1 cellular context compared by ENCODE assay signal in genomic region chr4:173367285-173367684, GRCh38.
TF ChIP-seq lines count a peak whose summit lies in the region.

No MANE protein-coding gene starts in this region.

TF ChIP-seq in K562, 482 proteins besides CTCF, POLR2A, EP300 and RAD21:
- TF ChIP-seq ZNF830 (CRISPR knock-in tag; IDR thresholded peaks at IDR 0.05): no peak
- TF ChIP-seq HSF4 (CRISPR knock-in tag; IDR thresholded peaks at IDR 0.05; ENCODE audit: borderline replicate concordance): no peak
- no peak for TF ChIP-seq FOXP4 (CRISPR knock-in tag; IDR thresholded peaks at IDR 0.05; ENCODE audit: borderline replicate concordance)
- no peak for TF ChIP-seq PHF21A (IDR thresholded peaks at IDR 0.05; ENCODE audit: borderline replicate concordance, low read depth)
- TF ChIP-seq CCAR2 (IDR thresholded peaks at IDR 0.05; ENCODE audit: low read depth, low read length): no peak
- no peak for TF ChIP-seq NFYB (IDR thresholded peaks at IDR 0.05; ENCODE audit: extremely low read depth, insufficient read length)
- TF ChIP-seq NR0B1 (IDR thresholded peaks at IDR 0.05; ENCODE audit: partially characterized antibody): no peak
- no peak for TF ChIP-seq MXD1 (CRISPR knock-in tag; IDR thresholded peaks at IDR 0.05; ENCODE audit: borderline replicate concordance, poor library complexity, severe bottlenecking)
- TF ChIP-seq GABPB2 (CRISPR knock-in tag; conservative IDR thresholded peaks at IDR 0.05): no peak
- TF ChIP-seq ZNF134 (CRISPR knock-in tag; conservative IDR thresholded peaks at IDR 0.05): no peak
TF ChIP-seq in K562: peak in this region for 0.
